Comparison of ENCODE assay signal across 19 cellular contexts in genomic region chr5:156186760-156187159, GRCh38.
A peak's percentile ranks its signal among the peaks of the same experiment; 100 is the strongest.
DNase-seq lines count a peak whose midpoint lies in the region; ATAC-seq, FAIRE-seq and TF ChIP-seq lines count a peak whose summit lies in the region.
"Had no signal": no experiment of that assay in that cellular context is flagged by ENCODE, and none has a peak within 500 bp of the region (broad histone marks: within the 10 kb centered on the region; RNA-seq: fewer than 3 reads in every experiment).

No MANE protein-coding gene starts in this region.

- TF ChIP-seq CTCF in A549 (IDR thresholded peaks at IDR 0.05) (no peak), chondrocyte (IDR thresholded peaks at IDR 0.05) (no peak), transverse colon (IDR thresholded peaks at IDR 0.05) (no peak)

- peaks cover 24% of the 10 kb centered on the region for H3K4me1 Mint-ChIP-seq in chondrocyte (ENCODE audit: low read depth)

- H3K9me3 Mint-ChIP-seq in chondrocyte (ENCODE audit: low read depth) = peaks cover 2% of the 10 kb centered on the region

- TF ChIP-seq EP300 in A549 (IDR thresholded peaks at IDR 0.05) = peak; percentile 81 to 82; a peak in 3 of 5 replicates
- TF ChIP-seq EP300 in transverse colon (IDR thresholded peaks at IDR 0.05; ENCODE audit: low read depth) = no peak

- TF ChIP-seq POLR2A in A549 (IDR thresholded peaks at IDR 0.05; ENCODE audit: low read length) (no peak), transverse colon (IDR thresholded peaks at IDR 0.05) (no peak)

- peak overlapping the region; percentile 63 for H3K4me2 ChIP-seq in A549

- FAIRE-seq in A549 (lab: Jason Lieb, UNC) = peak; percentile 95

- H3K4me3 Mint-ChIP-seq in chondrocyte (ENCODE audit: unreplicated experiment) = no peak overlapping the region

- POLR2A ChIA-PET in A549 (lab: Yijun Ruan, JAX) = interaction anchor here (1.0 kb wide), 1 partner anchor 40 kb away, joined by 3 read pairs; no protein-coding TSS in a partner anchor

- ATAC-seq in A549 = peak; percentile 72 to 83

- H3K9me3 ChIP-seq in A549 = peaks cover 4% of the 10 kb centered on the region; the same call in 1 of the 3 replicates
- H3K9me3 ChIP-seq in transverse colon = no peaks in the 10 kb centered on the region
- H3K9me3 ChIP-seq: SJCRH30 had no signal

- H3K4me1 ChIP-seq in A549 (peaks cover 55% of the 10 kb centered on the region), transverse colon (no peaks in the 10 kb centered on the region)
- H3K4me1 ChIP-seq: SJCRH30 had no signal

- intact Hi-C loops in transverse colon (cut with DNase I; ENCODE audit: low total_unique reads) = no loop called here

- CTCF ChIA-PET in A549 (lab: Yijun Ruan, JAX) = interaction anchor here (1.3 kb wide), 1 partner anchor 945 kb away, joined by 4 read pairs; no protein-coding TSS in a partner anchor

- H3K27me3 ChIP-seq in transverse colon = no peaks in the 10 kb centered on the region
- H3K27me3 ChIP-seq: SJCRH30 had no signal

- peak; percentile 35 to 47; a peak in 4 of 5 replicates for TF ChIP-seq RAD21 in A549 (conservative IDR thresholded peaks at IDR 0.05 in 1 of 2, IDR thresholded peaks at IDR 0.05 in 1 of 2)

- 0% methylated on average over 1 of the region's 1 CpG for WGBS in A549 (ENCODE audit: missing lambda C conversion rate)
- WGBS in transverse colon (ENCODE audit: low coverage in 1 of 2), 2 donors = 14 to 56% methylated on average over 1 of the region's 1 CpG

- no peak overlapping the region for H3K4me3 ChIP-seq in A549
- no peak overlapping the region for H3K4me3 ChIP-seq in transverse colon
- H3K4me3 ChIP-seq: SJCRH30 had no signal

- peak overlapping the region; percentile 86 to 91 for H3K27ac ChIP-seq in A549
- H3K27ac ChIP-seq in transverse colon = no peak overlapping the region
- H3K27ac ChIP-seq: 22Rv1, SJCRH30 had no signal

- H3K36me3 Mint-ChIP-seq in chondrocyte (ENCODE audit: low read depth) = no peaks in the 10 kb centered on the region

- H3K27ac Mint-ChIP-seq in chondrocyte (ENCODE audit: unreplicated experiment) = peak overlapping the region; percentile 15

- no peaks in the 10 kb centered on the region for H3K36me3 ChIP-seq in transverse colon
- H3K36me3 ChIP-seq: SJCRH30 had no signal

- H3K27me3 Mint-ChIP-seq in chondrocyte (ENCODE audit: low read depth) = no peaks in the 10 kb centered on the region

- in situ Hi-C loops in transverse colon (cut with MboI; ENCODE audit: low pct_ligation_motif_present in 1 of 4, low pct_unique_long_range_greater_than_20kb in 1 of 4, low sequenced_read_pairs in 3 of 4) = no loop called here

- DNase-seq in A549 (ENCODE audit: low read depth in 1 of 2, low spot score in 1 of 2) = peak; percentile 34 to 82
- DNase-seq in GM03348 (ENCODE audit: low spot score) = peak; percentile 44
- no peak for DNase-seq in chondrocyte (ENCODE audit: low spot score)
- DNase-seq in renal cortical epithelial cell (ENCODE audit: low read depth) = peak; percentile 13
- no peak for DNase-seq in cerebellar cortex (ENCODE audit: low spot score)
- no peak for DNase-seq in transverse colon
- DNase-seq in stimulated activated naive CD4-positive, alpha-beta T cell (lab: John Stamatoyannopoulos, UW) = no peak
- no peak for DNase-seq in amygdala (lab: John Stamatoyannopoulos, UW)
- DNase-seq: Calu3, DMS53, GOT3, KBM-7, MV-4-11, NCI-H1436, NCI-H2029 treated with DMSO at 0.1 percent for 48 hours, NCI-H748 treated with DMSO at 0.1 percent for 48 hours, RPMI8226, SJCRH30 had no signal

TF ChIP-seq in A549, 52 proteins besides CTCF, POLR2A, EP300 and RAD21:
- peak in 1 of 2 experiments; percentile 71; a peak in 1 of 4 replicates for TF ChIP-seq CEBPB (IDR thresholded peaks at IDR 0.05)
- peak; percentile 52; the same call in 2 of the 3 replicates for TF ChIP-seq BCL3 (IDR thresholded peaks at IDR 0.05)
- TF ChIP-seq GATA3 (IDR thresholded peaks at IDR 0.05; ENCODE audit: borderline replicate concordance) = peak; percentile 92; the same call in 1 of the 2 replicates
- TF ChIP-seq MAZ (IDR thresholded peaks at IDR 0.05; ENCODE audit: borderline replicate concordance, low read depth, low read length) = no peak
- no peak for TF ChIP-seq HMGXB4 (CRISPR knock-in tag; IDR thresholded peaks at IDR 0.05; ENCODE audit: borderline replicate concordance)
- TF ChIP-seq JUN (IDR thresholded peaks at IDR 0.05) = peak in 1 of 2 experiments; percentile 66; a peak in 1 of 5 replicates
- peak; percentile 86 for TF ChIP-seq JUNB (IDR thresholded peaks at IDR 0.05)
- no peak for TF ChIP-seq TFCP2L1 (CRISPR knock-in tag; IDR thresholded peaks at IDR 0.05)
- 0 out of 3 replicates have a peak, but pooled peaks have one; percentile 24 for TF ChIP-seq SMC3 (IDR thresholded peaks at IDR 0.05)
- TF ChIP-seq MAX (IDR thresholded peaks at IDR 0.05) = no peak; the same call in 1 of the 2 replicates
- TF ChIP-seq ELK1 (IDR thresholded peaks at IDR 0.05; ENCODE audit: low read depth, low read length) = no peak
- TF ChIP-seq FOSL2 (IDR thresholded peaks at IDR 0.05) = peak; percentile 72; the same call in 1 of the 2 replicates
- peak; percentile 85 for TF ChIP-seq FOSL2 (CRISPR knock-in tag; IDR thresholded peaks at IDR 0.05)

Comparison
In these comparisons a context has a peak if more than half of its experiments do, and no peak if none do; other contexts are left out.
1. DNase-seq: peak in A549 (2 of 2), GM03348 (single experiment) and renal cortical epithelial cell (single experiment); none in chondrocyte (single experiment), cerebellar cortex (single experiment), transverse colon (single experiment), stimulated activated naive CD4-positive, alpha-beta T cell (0 of 6) and amygdala (0 of 56).
2. H3K27ac ChIP-seq: peak in A549 (2 of 2); none in transverse colon (0 of 4).